Comparison of ENCODE assay signal across 14 cellular contexts in the genomic region with DNA sequence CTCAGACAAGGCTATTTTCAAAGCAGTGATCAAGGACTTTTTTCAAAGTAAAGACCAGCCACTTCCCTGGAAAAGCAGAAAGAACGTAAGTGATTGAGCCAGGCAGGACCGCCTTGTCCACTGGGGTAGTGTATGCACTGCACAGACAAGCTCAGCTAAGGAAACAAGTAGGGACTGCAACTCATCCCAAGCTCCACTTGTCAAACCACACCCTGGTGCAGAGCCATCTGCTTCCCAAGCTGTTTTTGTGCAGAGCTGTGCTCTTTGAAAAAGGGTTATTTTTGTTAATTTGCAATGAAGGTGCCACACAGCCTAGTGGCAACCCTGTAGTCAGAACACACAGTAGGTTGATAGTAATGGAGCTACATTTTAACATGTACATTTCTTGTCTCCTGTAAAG.
A peak's percentile ranks its signal among the peaks of the same experiment; 100 is the strongest.
DNase-seq lines count a peak whose midpoint lies in the region; ATAC-seq, FAIRE-seq and TF ChIP-seq lines count a peak whose summit lies in the region.
"Had no signal": no experiment of that assay in that cellular context is flagged by ENCODE, and none has a peak within 500 bp of the region (broad histone marks: within the 10 kb centered on the region; RNA-seq: fewer than 3 reads in every experiment).

No MANE protein-coding gene starts in this region.

- no peak for ATAC-seq in IMR-90 (ENCODE audit: low read depth)

- H3K36me3 ChIP-seq in IMR-90 (ENCODE audit: control insufficient read depth, insufficient read depth, low read length) (no peaks in the 10 kb centered on the region), mesenchymal stem cell (ENCODE audit: control insufficient read depth in 1 of 2, insufficient read depth in 2 of 2, low read depth in 1 of 2, low read length in 2 of 2) (no peaks in the 10 kb centered on the region), kidney (ENCODE audit: control insufficient read depth in 1 of 2, insufficient read depth in 2 of 2, low read length in 2 of 2) (no peaks in the 10 kb centered on the region), prostate gland (no peaks in the 10 kb centered on the region)
- H3K36me3 ChIP-seq: SJSA1 had no signal

- no peak for TF ChIP-seq CTCF in IMR-90 (conservative IDR thresholded peaks at IDR 0.05; ENCODE audit: low read depth, low read length)
- TF ChIP-seq CTCF in VCaP (conservative IDR thresholded peaks at IDR 0.05): no peak
- no peak for TF ChIP-seq CTCF in kidney (IDR thresholded peaks at IDR 0.05; ENCODE audit: borderline replicate concordance, extremely low read depth, insufficient read depth)
- TF ChIP-seq CTCF in prostate gland (IDR thresholded peaks at IDR 0.05): no peak

- CTCF ChIA-PET in IMR-90 (lab: Yijun Ruan, JAX): no interaction called here

- H3K4me1 ChIP-seq in IMR-90 (ENCODE audit: control insufficient read depth, insufficient read depth, low read length) (peaks cover 6% of the 10 kb centered on the region; the same call in 1 of the 2 replicates), mesenchymal stem cell (ENCODE audit: control insufficient read depth, insufficient read depth, low read depth, low read length) (peaks cover 12% of the 10 kb centered on the region), kidney (ENCODE audit: control insufficient read depth in 1 of 2, insufficient read depth in 1 of 2, low read depth in 1 of 2, low read length in 2 of 2) (peaks cover 14 to 17% of the 10 kb centered on the region in 2 donors), prostate gland (replicated peaks) (no peaks in the 10 kb centered on the region)

- no peak overlapping the region for H4K8ac ChIP-seq in IMR-90 (ENCODE audit: low read depth in 2 of 2, low read length in 2 of 2)
- H4K8ac ChIP-seq in mesenchymal stem cell (ENCODE audit: low read length): peak overlapping the region; percentile 29

- H3K9me1 ChIP-seq in IMR-90 (ENCODE audit: insufficient read depth, low read length): peaks cover 14% of the 10 kb centered on the region

- no peak overlapping the region for H2BK12ac ChIP-seq in mesenchymal stem cell (ENCODE audit: low read length in 2 of 2)

- FAIRE-seq in kidney (lab: Jason Lieb, UNC): no peak

- H4K5ac ChIP-seq in IMR-90 (ENCODE audit: low read depth, low read length): no peak overlapping the region

- in situ Hi-C loops in IMR-90 (cut with MboI; ENCODE audit: low sequenced_read_pairs): no loop called here

- DNase-seq in Ammon's horn (ENCODE audit: low spot score) (peak; percentile 59), IMR-90 (no peak), mesenchymal stem cell (peak; percentile 38), AG08395 (ENCODE audit: low spot score) (no peak), kidney (no peak), prostate gland (ENCODE audit: low spot score) (no peak)
- DNase-seq: DMS153, HFFc6, NCI-H1092, NCI-H187 treated with DMSO at 0.1 percent for 48 hours, NCI-H526, PC-9 had no signal

- no peak overlapping the region for H2BK5ac ChIP-seq in IMR-90 (ENCODE audit: low read depth, low read length, poor library complexity, severe bottlenecking)
- no peak overlapping the region for H2BK5ac ChIP-seq in mesenchymal stem cell (ENCODE audit: low read depth, low read length, poor library complexity, severe bottlenecking)

- H2BK15ac ChIP-seq in IMR-90 (ENCODE audit: low read depth, low read length) (peak overlapping the region; percentile 8; the same call in 1 of the 3 replicates), mesenchymal stem cell (ENCODE audit: low read depth, poor library complexity, severe bottlenecking) (no peak overlapping the region)

- BruUV-seq in IMR-90 (replicated peaks; lab: Mats Ljungman, UMichigan): no TSS peak

- H2BK120ac ChIP-seq in IMR-90 (ENCODE audit: low read depth, low read length) (peak overlapping the region; percentile 63), mesenchymal stem cell (ENCODE audit: low read depth, low read length) (no peak overlapping the region)

- H3K4ac ChIP-seq in IMR-90 (ENCODE audit: low read depth, low read length): peak overlapping the region; percentile 17; the same call in 1 of the 2 replicates
- H3K4ac ChIP-seq in mesenchymal stem cell (ENCODE audit: low read depth in 1 of 2, low read length in 2 of 2): no peak overlapping the region

- H3K27me3 ChIP-seq in IMR-90 (ENCODE audit: control insufficient read depth, insufficient read depth, low read length): peaks cover 5% of the 10 kb centered on the region; the same call in 1 of the 2 replicates
- H3K27me3 ChIP-seq in mesenchymal stem cell (ENCODE audit: control insufficient read depth in 1 of 2, insufficient read depth in 1 of 2, low read length in 2 of 2): peaks cover 5 to 57% of the 10 kb centered on the region in 2 experiments
- H3K27me3 ChIP-seq in prostate gland (replicated peaks; ENCODE audit: insufficient read depth): no peaks in the 10 kb centered on the region
- H3K27me3 ChIP-seq: SJSA1 had no signal

- no peak overlapping the region for H3K4me3 ChIP-seq in IMR-90 (ENCODE audit: insufficient read depth, low read depth, low read length)
- H3K4me3 ChIP-seq in mesenchymal stem cell (ENCODE audit: insufficient read depth in 1 of 2, low read depth in 1 of 2, low read length in 2 of 2): no peak overlapping the region
- no peak overlapping the region for H3K4me3 ChIP-seq in kidney (ENCODE audit: low read length in 2 of 2)
- H3K4me3 ChIP-seq in prostate gland: no peak overlapping the region
- H3K4me3 ChIP-seq: PC-9, SJSA1 had no signal

- WGBS in IMR-90 (ENCODE audit: extremely low coverage in 2 of 2, insufficient read length in 1 of 2), 2 experiments: no CpG with 5 or more reads among the region's 2 CpGs
- WGBS in mesenchymal stem cell: 56% methylated on average over 2 of the region's 2 CpGs
- WGBS in prostate gland: 95% methylated on average over 2 of the region's 2 CpGs

- H2BK20ac ChIP-seq in IMR-90 (ENCODE audit: low read depth, low read length): peak overlapping the region; percentile 8; the same call in 1 of the 2 replicates

- H3K56ac ChIP-seq in IMR-90 (ENCODE audit: extremely low read depth, insufficient read depth, low read length): no peak overlapping the region

- no peak overlapping the region for H3K27ac ChIP-seq in IMR-90 (ENCODE audit: insufficient read depth, low read length)
- H3K27ac ChIP-seq in VCaP: peak overlapping the region; percentile 27; the same call in 1 of the 2 replicates
- no peak overlapping the region for H3K27ac ChIP-seq in mesenchymal stem cell (ENCODE audit: low read length, poor library complexity, severe bottlenecking)
- H3K27ac ChIP-seq in kidney (ENCODE audit: low read depth in 2 of 2, low read length in 2 of 2): no peak overlapping the region
- H3K27ac ChIP-seq in prostate gland: no peak overlapping the region
- H3K27ac ChIP-seq: PC-9, SJSA1 had no signal

- TF ChIP-seq POLR2A in IMR-90 (IDR thresholded peaks at IDR 0.05; ENCODE audit: low read depth, low read length): no peak
- TF ChIP-seq POLR2A in prostate gland (IDR thresholded peaks at IDR 0.05): no peak

- H3K4me2 ChIP-seq in IMR-90 (ENCODE audit: low read depth, low read length) (no peak overlapping the region), mesenchymal stem cell (ENCODE audit: low read length, poor library complexity, severe bottlenecking) (no peak overlapping the region)
- H3K4me2 ChIP-seq: PC-9 had no signal

- H3K9me3 ChIP-seq in IMR-90 (ENCODE audit: control insufficient read depth, insufficient read depth, low read length) (no peaks in the 10 kb centered on the region), mesenchymal stem cell (ENCODE audit: control insufficient read depth, low read length) (no peaks in the 10 kb centered on the region), kidney (ENCODE audit: control insufficient read depth in 1 of 2, low read length in 2 of 2) (no peaks in the 10 kb centered on the region), prostate gland (no peaks in the 10 kb centered on the region)
- H3K9me3 ChIP-seq: SJSA1 had no signal

- H3K23ac ChIP-seq in IMR-90 (ENCODE audit: low read depth, low read length): no peak overlapping the region
- H3K23ac ChIP-seq in mesenchymal stem cell (ENCODE audit: low read length in 2 of 2): no peak overlapping the region

- no peaks in the 10 kb centered on the region for H3K79me1 ChIP-seq in IMR-90 (ENCODE audit: low read depth in 1 of 2, low read length in 2 of 2)
- no peaks in the 10 kb centered on the region for H3K79me1 ChIP-seq in mesenchymal stem cell (replicated peaks; ENCODE audit: low read length, poor library complexity, severe bottlenecking)

- H3K18ac ChIP-seq in IMR-90 (ENCODE audit: low read depth, low read length) (no peak overlapping the region; the same call in 1 of the 2 replicates), mesenchymal stem cell (ENCODE audit: low read depth in 1 of 2, low read length in 2 of 2) (peak overlapping the region in 1 of 2 experiments; percentile 70)

- peak overlapping the region; percentile 36; the same call in 1 of the 2 replicates for H2AK5ac ChIP-seq in IMR-90 (ENCODE audit: low read depth, low read length)
- no peak overlapping the region for H2AK5ac ChIP-seq in mesenchymal stem cell (ENCODE audit: low read length, severe bottlenecking)

- H2AFZ ChIP-seq in IMR-90 (replicated peaks; ENCODE audit: low read length, poor library complexity) (no peak overlapping the region), mesenchymal stem cell (ENCODE audit: low read depth, low read length) (no peak overlapping the region)
- H2AFZ ChIP-seq: PC-9 had no signal

- H4K20me1 ChIP-seq in IMR-90 (ENCODE audit: insufficient read depth, low read length): no peaks in the 10 kb centered on the region

- H4K91ac ChIP-seq in IMR-90 (ENCODE audit: insufficient read depth, low read depth, low read length): no peak overlapping the region; the same call in 1 of the 2 replicates
- H4K91ac ChIP-seq in mesenchymal stem cell (ENCODE audit: low read length): no peak overlapping the region

- intact Hi-C loops in IMR-90 (cut with micrococcal nuclease) (no loop called here), kidney (cut with DNase I) (no loop called here), prostate gland (cut with DNase I) (no loop called here)

- dilution Hi-C loops in IMR-90 (cut with HindIII; ENCODE audit: low sequenced_read_pairs, unreplicated experiment): no loop called here

- POLR2A ChIA-PET in IMR-90 (lab: Charles Lee; ENCODE audit: unreplicated experiment): no interaction called here

- H2AK9ac ChIP-seq in IMR-90 (replicated peaks; ENCODE audit: low read depth, low read length, poor library complexity): no peak overlapping the region

- H3K14ac ChIP-seq in IMR-90 (replicated peaks; ENCODE audit: low read depth, low read length): no peak overlapping the region
- H3K14ac ChIP-seq in mesenchymal stem cell (ENCODE audit: low read length in 2 of 2): no peak overlapping the region

- H3K9ac ChIP-seq in IMR-90 (ENCODE audit: low read depth, low read length): no peak overlapping the region
- no peak overlapping the region for H3K9ac ChIP-seq in mesenchymal stem cell (ENCODE audit: low read length)
- H3K9ac ChIP-seq in kidney (ENCODE audit: low read length in 2 of 2): no peak overlapping the region

- TF ChIP-seq RAD21 in IMR-90 (IDR thresholded peaks at IDR 0.05; ENCODE audit: low read length): no peak

TF ChIP-seq in IMR-90, 13 proteins besides CTCF, POLR2A, EP300 and RAD21:
- TF ChIP-seq SMC3 (IDR thresholded peaks at IDR 0.05; ENCODE audit: low read depth, low read length) (no peak), FOS (IDR thresholded peaks at IDR 0.05; ENCODE audit: low read depth, low read length) (no peak)

Comparison
In these comparisons a context has a peak if more than half of its experiments do, and no peak if none do; other contexts are left out.
1. DNase-seq: peak in Ammon's horn (single experiment) and mesenchymal stem cell (single experiment); none in IMR-90 (single experiment), AG08395 (single experiment), kidney (single experiment) and prostate gland (single experiment).